In genomic region chr12:45762185-45763110, GRCh38 we compare ENCODE assay signal across 8 cellular contexts. TPM values are rescaled to one million over a fixed set of nuclear protein-coding genes. Genes with fewer than 3 reads are reported as not detected.
DNase-seq lines count a peak whose midpoint lies in the region; ATAC-seq and TF ChIP-seq lines count a peak whose summit lies in the region.

No MANE protein-coding gene starts in this region.

- no peak overlapping the region for H3K18ac ChIP-seq in mesenchymal stem cell (ENCODE audit: low read depth in 1 of 2, low read length in 2 of 2)

- H2BK5ac ChIP-seq in mesenchymal stem cell (ENCODE audit: low read depth, low read length, poor library complexity, severe bottlenecking) = no peak overlapping the region

- peak overlapping the region; percentile 13 for H3K9ac ChIP-seq in mesenchymal stem cell (ENCODE audit: low read length)

- BruUV-seq in Calu3 (replicated peaks; lab: Mats Ljungman, UMichigan) = no TSS peak

- no peaks in the 10 kb centered on the region for H3K9me2 ChIP-seq in GM23338 (ENCODE audit: insufficient read depth)

- intact Hi-C loops in Calu3 (cut with micrococcal nuclease; ENCODE audit: unreplicated experiment) = no loop called here

- no peak overlapping the region for H3K27ac ChIP-seq in GM23338 (ENCODE audit: low read depth)
- no peak overlapping the region for H3K27ac ChIP-seq in mesenchymal stem cell (ENCODE audit: low read length, poor library complexity, severe bottlenecking)

- H3K4me1 Mint-ChIP-seq in Calu3 (ENCODE audit: low read depth, unreplicated experiment) = peaks cover 8% of the 10 kb centered on the region
- peaks cover 39% of the 10 kb centered on the region for H3K4me1 Mint-ChIP-seq in GM23338

- H3K9me3 ChIP-seq in mesenchymal stem cell (ENCODE audit: control insufficient read depth, low read length) = no peaks in the 10 kb centered on the region

- H3K14ac ChIP-seq in mesenchymal stem cell (ENCODE audit: low read length in 2 of 2) = no peak overlapping the region

- H3K36me3 Mint-ChIP-seq in Calu3 (ENCODE audit: insufficient read depth, unreplicated experiment) = no peaks in the 10 kb centered on the region
- H3K36me3 Mint-ChIP-seq in GM23338 (ENCODE audit: low read depth) = peaks cover 7% of the 10 kb centered on the region; the same call in 2 of the 3 replicates

- H3K4me3 Mint-ChIP-seq in Calu3 (ENCODE audit: low read depth, unreplicated experiment) (no peak overlapping the region), GM23338 (no peak overlapping the region)

- no peaks in the 10 kb centered on the region for H3K27me3 Mint-ChIP-seq in Calu3 (ENCODE audit: unreplicated experiment)
- H3K27me3 Mint-ChIP-seq in GM23338 (ENCODE audit: insufficient read depth, low read depth, poor library complexity) = peaks cover 4% of the 10 kb centered on the region

- peak; percentile 68 for ATAC-seq in GM23338
- no peak for ATAC-seq in GM18909 (IDR thresholded peaks at IDR 0.05; ENCODE audit: poor library complexity, unreplicated experiment)
- ATAC-seq in GM21737 (IDR thresholded peaks at IDR 0.05; ENCODE audit: unreplicated experiment) = no peak

- CTCF ChIA-PET in Calu3 (lab: Charles Lee) = interaction anchor here (0.7 to 1.3 kb wide), 2 partner anchors 10 to 24 kb away, joined by 3 to 4 read pairs; no protein-coding TSS in a partner anchor

- H2AFZ ChIP-seq in GM23338 (no peak overlapping the region), mesenchymal stem cell (ENCODE audit: low read depth, low read length) (no peak overlapping the region)

- H4K8ac ChIP-seq in mesenchymal stem cell (ENCODE audit: low read length) = no peak overlapping the region

- no peak overlapping the region for H3K27ac Mint-ChIP-seq in Calu3 (ENCODE audit: unreplicated experiment)
- no peak overlapping the region; the same call in 1 of the 2 replicates for H3K27ac Mint-ChIP-seq in GM23338

- no peak overlapping the region for H2AK5ac ChIP-seq in mesenchymal stem cell (ENCODE audit: low read length, severe bottlenecking)

- H3K9me3 Mint-ChIP-seq in Calu3 (ENCODE audit: low read depth, unreplicated experiment) (no peaks in the 10 kb centered on the region), GM23338 (no peaks in the 10 kb centered on the region)

- H4K20me1 ChIP-seq in GM23338 (replicated peaks; ENCODE audit: insufficient read depth) = peaks cover 11% of the 10 kb centered on the region

- no peaks in the 10 kb centered on the region for H3F3A ChIP-seq in GM23338 (replicated peaks; ENCODE audit: low read depth)

- 58% methylated on average over 2 of the region's 3 CpGs for WGBS in mesenchymal stem cell

- H3K4me2 ChIP-seq in GM23338 = no peak overlapping the region
- no peak overlapping the region for H3K4me2 ChIP-seq in mesenchymal stem cell (ENCODE audit: low read length, poor library complexity, severe bottlenecking)

- no peak overlapping the region for H4K91ac ChIP-seq in mesenchymal stem cell (ENCODE audit: low read length)

- peak; percentile 3 for DNase-seq in Calu3
- DNase-seq in GM23338 (ENCODE audit: low spot score) = peak; percentile 60
- DNase-seq in NCI-H526 (lab: John Stamatoyannopoulos, UW) = peak; percentile 25 to 60
- peak; percentile 50 to 70 for DNase-seq in dermis microvascular lymphatic vessel endothelial cell (ENCODE audit: low read depth in 2 of 2)
- DNase-seq in mesenchymal stem cell = peak; percentile 78
- no peak for DNase-seq in CD1c-positive myeloid dendritic cell (ENCODE audit: extremely low spot score)

- no peak overlapping the region for H3K4ac ChIP-seq in mesenchymal stem cell (ENCODE audit: low read depth in 1 of 2, low read length in 2 of 2)

- H2BK12ac ChIP-seq in mesenchymal stem cell (ENCODE audit: low read length in 2 of 2) = no peak overlapping the region

- H3K36me3 ChIP-seq in GM23338 (ENCODE audit: insufficient read depth) = no peaks in the 10 kb centered on the region
- H3K36me3 ChIP-seq in mesenchymal stem cell (ENCODE audit: control insufficient read depth in 1 of 2, insufficient read depth in 2 of 2, low read depth in 1 of 2, low read length in 2 of 2) = no peaks in the 10 kb centered on the region

- TF ChIP-seq CTCF in Calu3 (IDR thresholded peaks at IDR 0.05; ENCODE audit: unreplicated experiment) = peak; percentile 32
- TF ChIP-seq CTCF in GM23338 (conservative IDR thresholded peaks at IDR 0.05; ENCODE audit: low read depth in 2 of 2) = peak; percentile 58 to 78

- peaks cover 15% of the 10 kb centered on the region for H3K79me1 ChIP-seq in mesenchymal stem cell (replicated peaks; ENCODE audit: low read length, poor library complexity, severe bottlenecking)

- H3K27me3 ChIP-seq in GM23338 (ENCODE audit: insufficient read depth) (no peaks in the 10 kb centered on the region), mesenchymal stem cell (ENCODE audit: control insufficient read depth in 1 of 2, insufficient read depth in 1 of 2, low read length in 2 of 2) (no peaks in the 10 kb centered on the region)

- H3K4me1 ChIP-seq in GM23338 (ENCODE audit: insufficient read depth) (peaks cover 18% of the 10 kb centered on the region), mesenchymal stem cell (ENCODE audit: control insufficient read depth, insufficient read depth, low read depth, low read length) (peaks cover 1% of the 10 kb centered on the region)

- H3K4me3 ChIP-seq in GM23338 (no peak overlapping the region), mesenchymal stem cell (ENCODE audit: insufficient read depth in 1 of 2, low read depth in 1 of 2, low read length in 2 of 2) (no peak overlapping the region)

- no peak overlapping the region for H3K23ac ChIP-seq in mesenchymal stem cell (ENCODE audit: low read length in 2 of 2)

- H3K79me2 ChIP-seq in GM23338 (replicated peaks; ENCODE audit: insufficient read depth) = peaks cover 97% of the 10 kb centered on the region

- no peak overlapping the region for H2BK120ac ChIP-seq in mesenchymal stem cell (ENCODE audit: low read depth, low read length)

- no peak overlapping the region for H2BK15ac ChIP-seq in mesenchymal stem cell (ENCODE audit: low read depth, poor library complexity, severe bottlenecking)

TF ChIP-seq in GM23338, 12 proteins besides CTCF, POLR2A, EP300 and RAD21:
- TF ChIP-seq NANOG (IDR thresholded peaks at IDR 0.05; ENCODE audit: borderline replicate concordance) (no peak), ZNF114 (CRISPR knock-in tag; IDR thresholded peaks at IDR 0.05) (no peak), EZH2 (IDR thresholded peaks at IDR 0.05; ENCODE audit: low read depth, unreplicated experiment) (no peak)

RNA-seq across cellular contexts. Expression of gene ARID2, which starts 32.9 kb away (rescaled TPM):
- total RNA-seq in Calu3 (2022) (17.5 and 22.9 TPM in 2 replicates), dermis microvascular lymphatic vessel endothelial cell (10.8 and 17.3 TPM in 2 replicates)
- 44.4 and 54.9 TPM in 2 replicates for total RNA-seq in GM23338 (2014; rRNA removed; shearing (Covaris generic))
- polyA plus RNA-seq in GM23338 (2016; fragmentation: Nextera tagmentation; extraction: Ambion mirVana) = 24.8 and 26.5 TPM in 2 replicates
- polyA plus RNA-seq in mesenchymal stem cell (2013, experiment 1 of 2) = 7.0 TPM
- polyA plus RNA-seq in mesenchymal stem cell (2013, experiment 2 of 2) = 6.9 TPM
